ENCODE assay signal across 11 cellular contexts in genomic region chr22:17779286-17780115, GRCh38. TPM values are rescaled to one million over a fixed set of nuclear protein-coding genes. Genes with fewer than 3 reads are reported as not detected.
DNase-seq lines count a peak whose midpoint lies in the region; ATAC-seq, FAIRE-seq and TF ChIP-seq lines count a peak whose summit lies in the region.
"Had no signal": no experiment of that assay in that cellular context is flagged by ENCODE, and none has a peak within 500 bp of the region (broad histone marks: within the 10 kb centered on the region; RNA-seq: fewer than 3 reads in every experiment).

No MANE protein-coding gene starts in this region.

- no peak overlapping the region for H2AK9ac ChIP-seq in IMR-90 (replicated peaks; ENCODE audit: low read depth, low read length, poor library complexity)

- no peak for TF ChIP-seq RAD21 in IMR-90 (IDR thresholded peaks at IDR 0.05; ENCODE audit: low read length)

- H3K9ac ChIP-seq in IMR-90 (ENCODE audit: low read depth, low read length): no peak overlapping the region

- dilution Hi-C loops in IMR-90 (cut with HindIII; ENCODE audit: low sequenced_read_pairs, unreplicated experiment): no loop called here

- no peaks in the 10 kb centered on the region for H3K9me3 Mint-ChIP-seq in central memory CD8-positive, alpha-beta T cell
- H3K9me3 Mint-ChIP-seq: neural crest cell had no signal

- H3K23ac ChIP-seq in IMR-90 (ENCODE audit: low read depth, low read length): no peak overlapping the region

- no peaks in the 10 kb centered on the region for H3K27me3 Mint-ChIP-seq in central memory CD8-positive, alpha-beta T cell

- H4K91ac ChIP-seq in IMR-90 (ENCODE audit: insufficient read depth, low read depth, low read length): no peak overlapping the region

- H3K36me3 ChIP-seq in IMR-90 (ENCODE audit: control insufficient read depth, insufficient read depth, low read length): no peaks in the 10 kb centered on the region

- DNase-seq in GM19238 (ENCODE audit: insufficient read length, low spot score) (peak; percentile 83), IMR-90 (no peak), islet precursor cell (no peak), urothelium cell line (ENCODE audit: low spot score) (no peak), NK-92 (lab: John Stamatoyannopoulos, UW; ENCODE audit: unreplicated experiment) (no peak)
- DNase-seq in central memory CD8-positive, alpha-beta T cell (ENCODE audit: low spot score in 2 of 2): no peak
- no peak for DNase-seq in stimulated activated CD4-positive, alpha-beta T cell treated with anti-CD3 and anti-CD28 coated beads, Interleukin-1b, Interleukin-23, amount 100 ng/mL, for 48 hours
- DNase-seq: NCI-H510A treated with DMSO at 0.1 percent for 48 hours had no signal

- no peak for FAIRE-seq in urothelium cell line (lab: Jason Lieb, UNC)

- peak overlapping the region; percentile 99 for H3K4me3 Mint-ChIP-seq in central memory CD8-positive, alpha-beta T cell

- no peak for TF ChIP-seq CTCF in IMR-90 (conservative IDR thresholded peaks at IDR 0.05; ENCODE audit: low read depth, low read length)

- H4K8ac ChIP-seq in IMR-90 (ENCODE audit: low read depth in 2 of 2, low read length in 2 of 2): no peak overlapping the region

- POLR2A ChIA-PET in IMR-90 (lab: Charles Lee; ENCODE audit: unreplicated experiment): no interaction called here

- H3K79me1 ChIP-seq in IMR-90 (ENCODE audit: low read depth in 1 of 2, low read length in 2 of 2): no peaks in the 10 kb centered on the region

- peak overlapping the region; percentile 6; the same call in 1 of the 2 replicates for H2AK5ac ChIP-seq in IMR-90 (ENCODE audit: low read depth, low read length)

- CTCF ChIA-PET in IMR-90 (lab: Yijun Ruan, JAX): interaction anchor here (0.9 to 1.0 kb wide), 2 partner anchors 37 to 221 kb away, joined by 3 to 4 read pairs; no protein-coding TSS in a partner anchor

- H3K4me1 Mint-ChIP-seq in central memory CD8-positive, alpha-beta T cell: peaks cover 75% of the 10 kb centered on the region

- no peak for TF ChIP-seq POLR2A in IMR-90 (IDR thresholded peaks at IDR 0.05; ENCODE audit: low read depth, low read length)

- no peak overlapping the region for H3K14ac ChIP-seq in IMR-90 (replicated peaks; ENCODE audit: low read depth, low read length)

- 77% methylated on average over 20 of the region's 27 CpGs; no CpG with 5 or more reads in 1 of the 2 experiments for WGBS in IMR-90 (ENCODE audit: extremely low coverage in 2 of 2, insufficient read length in 1 of 2), 2 experiments

- peaks cover 5% of the 10 kb centered on the region; the same call in 1 of the 2 replicates for H3K9me1 ChIP-seq in IMR-90 (ENCODE audit: insufficient read depth, low read length)

- intact Hi-C loops in IMR-90 (cut with micrococcal nuclease): loop anchor here (10.0 kb wide), 1 partner anchor 225 kb away; no protein-coding TSS in a partner anchor

- H2BK15ac ChIP-seq in IMR-90 (ENCODE audit: low read depth, low read length): no peak overlapping the region

- no peak overlapping the region for H2AFZ ChIP-seq in IMR-90 (replicated peaks; ENCODE audit: low read length, poor library complexity)

- no peak overlapping the region for H3K27ac ChIP-seq in IMR-90 (ENCODE audit: insufficient read depth, low read length)
- H3K27ac ChIP-seq: VCaP had no signal

- H3K4me2 ChIP-seq in IMR-90 (ENCODE audit: low read depth, low read length): no peak overlapping the region

- H2BK5ac ChIP-seq in IMR-90 (ENCODE audit: low read depth, low read length, poor library complexity, severe bottlenecking): no peak overlapping the region

- no peak overlapping the region for H2BK120ac ChIP-seq in IMR-90 (ENCODE audit: low read depth, low read length)

- no TSS peak for BruUV-seq in IMR-90 (replicated peaks; lab: Mats Ljungman, UMichigan)

- H3K27me3 ChIP-seq in IMR-90 (ENCODE audit: control insufficient read depth, insufficient read depth, low read length): no peaks in the 10 kb centered on the region

- no peak overlapping the region for H2BK20ac ChIP-seq in IMR-90 (ENCODE audit: low read depth, low read length)

- peak overlapping the region; percentile 98 for H3K27ac Mint-ChIP-seq in central memory CD8-positive, alpha-beta T cell (ENCODE audit: low read depth)

- peaks cover 14% of the 10 kb centered on the region for H3K4me1 ChIP-seq in IMR-90 (ENCODE audit: control insufficient read depth, insufficient read depth, low read length)

- H4K20me1 ChIP-seq in IMR-90 (ENCODE audit: insufficient read depth, low read length): no peaks in the 10 kb centered on the region

- H3K36me3 Mint-ChIP-seq in central memory CD8-positive, alpha-beta T cell (ENCODE audit: insufficient read depth): peaks cover 19% of the 10 kb centered on the region

- H3K18ac ChIP-seq in IMR-90 (ENCODE audit: low read depth, low read length): no peak overlapping the region

- H3K4ac ChIP-seq in IMR-90 (ENCODE audit: low read depth, low read length): no peak overlapping the region

- H3K9me3 ChIP-seq in IMR-90 (ENCODE audit: control insufficient read depth, insufficient read depth, low read length): no peaks in the 10 kb centered on the region

- in situ Hi-C loops in IMR-90 (cut with MboI; ENCODE audit: low sequenced_read_pairs): no loop called here

- H3K56ac ChIP-seq in IMR-90 (ENCODE audit: extremely low read depth, insufficient read depth, low read length): no peak overlapping the region

- no peak overlapping the region for H4K5ac ChIP-seq in IMR-90 (ENCODE audit: low read depth, low read length)

- ATAC-seq in IMR-90 (ENCODE audit: low read depth): no peak
- ATAC-seq in central memory CD8-positive, alpha-beta T cell (replicated peaks; ENCODE audit: extremely low read depth, poor library complexity, severe bottlenecking): no peak

- peak overlapping the region; percentile 81; the same call in 1 of the 2 replicates for H3K4me3 ChIP-seq in GM08714 (ENCODE audit: low read length)
- no peak overlapping the region for H3K4me3 ChIP-seq in IMR-90 (ENCODE audit: insufficient read depth, low read depth, low read length)

TF ChIP-seq in IMR-90, 13 proteins besides CTCF, POLR2A, EP300 and RAD21:
- TF ChIP-seq RCOR1 (IDR thresholded peaks at IDR 0.05; ENCODE audit: insufficient replicate concordance, low read length): no peak
- TF ChIP-seq MAZ (IDR thresholded peaks at IDR 0.05; ENCODE audit: borderline replicate concordance, low read depth, low read length): no peak
- TF ChIP-seq RFX5 (IDR thresholded peaks at IDR 0.05; ENCODE audit: low read depth, low read length): no peak
- no peak for TF ChIP-seq NFE2L2 (IDR thresholded peaks at IDR 0.05; ENCODE audit: low read depth, low read length)
- no peak for TF ChIP-seq USF2 (IDR thresholded peaks at IDR 0.05; ENCODE audit: low read depth, low read length)
- no peak for TF ChIP-seq CHD1 (IDR thresholded peaks at IDR 0.05; ENCODE audit: low read depth, low read length)
- TF ChIP-seq SMC3 (IDR thresholded peaks at IDR 0.05; ENCODE audit: low read depth, low read length): no peak
- no peak for TF ChIP-seq BHLHE40 (IDR thresholded peaks at IDR 0.05; ENCODE audit: low read depth, low read length)
- no peak for TF ChIP-seq FOS (IDR thresholded peaks at IDR 0.05; ENCODE audit: low read depth, low read length)
- no peak for TF ChIP-seq MAFK (IDR thresholded peaks at IDR 0.05; ENCODE audit: low read depth, low read length)
- no peak for TF ChIP-seq ELK1 (IDR thresholded peaks at IDR 0.05; ENCODE audit: borderline replicate concordance, low read depth, low read length)
- no peak for TF ChIP-seq CEBPB (IDR thresholded peaks at IDR 0.05; ENCODE audit: low read depth, low read length)
- TF ChIP-seq MXI1 (IDR thresholded peaks at IDR 0.05; ENCODE audit: borderline replicate concordance, low read depth, low read length): no peak

RNA-seq across cellular contexts. Expression of gene BID, which starts 5.2 kb away (rescaled TPM):
- total RNA-seq in IMR-90 (2012; rRNA removed): 59.4 and 69.5 TPM in 2 replicates
- 240 and 272 TPM in 2 replicates for polyA plus RNA-seq in IMR-90 (2012; rRNA removed)
- polyA plus RNA-seq in IMR-90 (2012; cell fraction: cytosol; rRNA removed): 79.6 and 204 TPM in 2 replicates
- 82.1 and 146 TPM in 2 replicates for polyA plus RNA-seq in IMR-90 (2012; cell fraction: nucleus; rRNA removed; ENCODE audit: low replicate concordance)
